In the genomic region with DNA sequence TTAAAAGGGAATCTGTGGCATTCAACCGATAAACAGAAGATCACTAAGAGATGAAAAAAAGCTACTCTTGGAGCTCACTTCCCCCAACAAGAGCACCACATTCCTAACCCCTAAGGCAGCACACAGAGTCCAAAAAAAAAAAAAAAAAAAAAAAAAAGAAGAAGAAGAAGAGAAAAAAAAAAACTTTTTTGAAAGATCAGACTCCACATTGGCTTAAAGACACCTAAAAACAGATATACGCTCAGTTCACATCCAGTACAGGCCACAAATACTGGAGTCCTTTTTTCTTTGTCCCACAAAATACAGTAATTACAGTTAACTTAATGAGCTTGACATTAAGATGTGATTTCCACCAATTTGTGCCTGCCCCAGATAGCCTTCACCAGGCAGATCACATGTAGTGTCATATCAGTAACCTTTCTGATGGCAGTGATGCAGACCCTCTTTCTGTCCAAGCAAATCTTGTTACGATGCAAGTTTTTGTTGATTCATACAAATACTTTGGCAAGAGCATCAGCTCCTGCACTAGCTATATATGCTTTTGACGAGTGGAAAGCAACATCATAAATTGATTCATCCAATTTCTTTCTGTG, we compare ENCODE assay signal across 1 cellular context.
TF ChIP-seq lines count a peak whose summit lies in the region.

No MANE protein-coding gene starts in this region.

TF ChIP-seq in endothelial cell of umbilical vein, 7 proteins besides CTCF, POLR2A, EP300 and RAD21:
- TF ChIP-seq GATA2 (IDR thresholded peaks at IDR 0.05; ENCODE audit: insufficient read depth, insufficient read length, low read depth, low read length): no peak
- no peak for TF ChIP-seq FOS (IDR thresholded peaks at IDR 0.05; ENCODE audit: borderline replicate concordance, insufficient read depth, low read length)
- TF ChIP-seq, protein P1, sequence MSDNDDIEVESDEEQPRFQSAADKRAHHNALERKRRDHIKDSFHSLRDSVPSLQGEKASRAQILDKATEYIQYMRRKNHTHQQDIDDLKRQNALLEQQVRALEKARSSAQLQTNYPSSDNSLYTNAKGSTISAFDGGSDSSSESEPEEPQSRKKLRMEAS (IDR thresholded peaks at IDR 0.05; ENCODE audit: insufficient read depth, insufficient read length): no peak
- no peak for TF ChIP-seq MYC (IDR thresholded peaks at IDR 0.05; ENCODE audit: low read depth, low read length)
- TF ChIP-seq EZH2 (IDR thresholded peaks at IDR 0.05; ENCODE audit: borderline replicate concordance, low read depth, low read length, severe bottlenecking): no peak
- TF ChIP-seq JUN (IDR thresholded peaks at IDR 0.05; ENCODE audit: borderline replicate concordance, insufficient read depth, insufficient read length, low read depth): no peak
- TF ChIP-seq POLR2AphosphoS5 (IDR thresholded peaks at IDR 0.05; ENCODE audit: insufficient read depth, low read depth, low read length): no peak
